In the genomic region with DNA sequence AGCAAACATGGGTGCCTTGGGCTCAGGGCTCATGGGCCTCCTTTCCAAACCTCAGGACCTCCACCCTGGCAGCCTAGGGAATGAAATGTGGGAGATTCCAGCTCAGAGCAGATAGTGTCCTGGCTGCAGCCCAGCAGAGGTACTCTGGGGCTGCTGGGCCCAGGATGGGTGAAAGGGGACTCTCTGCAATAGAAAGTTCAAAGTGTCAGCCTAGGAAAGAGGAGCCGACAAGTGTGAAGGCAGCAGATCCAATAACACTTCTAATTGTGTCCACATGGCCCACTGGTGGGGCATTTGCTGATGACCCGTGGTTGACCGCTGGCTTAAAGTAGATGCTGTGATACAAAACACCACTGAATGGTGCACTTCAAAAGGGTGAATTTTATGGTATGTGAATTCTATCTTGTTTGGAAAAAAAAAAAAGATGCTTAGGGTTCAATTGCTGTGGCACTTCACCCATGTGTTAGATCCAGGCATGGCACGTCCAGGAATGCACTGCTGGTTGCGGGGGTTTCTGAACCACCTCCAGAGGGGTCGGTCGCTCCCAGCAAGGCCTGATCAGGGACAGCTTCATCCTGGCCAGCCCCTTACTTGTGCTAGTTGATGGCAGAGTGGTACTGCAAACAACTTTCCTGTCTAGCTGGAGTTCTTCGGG, we compare ENCODE assay signal across 13 cellular contexts. TPM values are rescaled to one million over a fixed set of nuclear protein-coding genes. Genes with fewer than 3 reads are reported as not detected.
A peak's percentile ranks its signal among the peaks of the same experiment; 100 is the strongest.
DNase-seq lines count a peak whose midpoint lies in the region; ATAC-seq and TF ChIP-seq lines count a peak whose summit lies in the region.
"Had no signal": no experiment of that assay in that cellular context is flagged by ENCODE, and none has a peak within 500 bp of the region (broad histone marks: within the 10 kb centered on the region; RNA-seq: fewer than 3 reads in every experiment).

No MANE protein-coding gene starts in this region.

- peak overlapping the region; percentile 39 for H3K18ac ChIP-seq in trophoblast cell (ENCODE audit: low read length)

- DNase-seq in left cardiac atrium (peak; percentile 17), left ventricle myocardium superior (no peak), esophagus squamous epithelium (lab: John Stamatoyannopoulos, UW) (no peak), trophoblast cell (peak in 1 of 2 donors; percentile 36), aorta (peak; percentile 26 to 51), SW480 (ENCODE audit: low spot score) (no peak), NCI-H345 treated with DMSO at 0.1 percent for 48 hours (lab: John Stamatoyannopoulos, UW; ENCODE audit: unreplicated experiment) (no peak)
- DNase-seq: activated naive CD4-positive, alpha-beta T cell treated with anti-CD3 and anti-CD28 coated beads, Interleukin-2, amount 10 ng/mL, durations not matched to agents 7 days and 5 days; glutamatergic neuron; T-helper 2 cell had no signal

- peak overlapping the region; percentile 67 to 100 (median 84) for H3K27ac ChIP-seq in esophagus squamous epithelium
- peak overlapping the region; percentile 87 for H3K27ac ChIP-seq in trophoblast cell (ENCODE audit: low read depth, low read length)
- H3K27ac ChIP-seq in aorta (ENCODE audit: low read depth in 1 of 2, low read length in 2 of 2), result no peak overlapping the region

- H3K4me2 ChIP-seq in trophoblast cell (ENCODE audit: low read length), result no peak overlapping the region

- peak overlapping the region; percentile 53 for H2BK5ac ChIP-seq in trophoblast cell (ENCODE audit: low read depth, low read length, poor library complexity)

- H3K9ac ChIP-seq in trophoblast cell (ENCODE audit: low read length), result no peak overlapping the region

- peak overlapping the region; percentile 17 for H3K4ac ChIP-seq in trophoblast cell (ENCODE audit: low read depth, low read length)

- H3K79me1 ChIP-seq in trophoblast cell (ENCODE audit: low read length), result peaks cover 54% of the 10 kb centered on the region

- H3K23ac ChIP-seq in trophoblast cell (ENCODE audit: low read length), result no peak overlapping the region

- H2AK5ac ChIP-seq in trophoblast cell (ENCODE audit: low read length), result peak overlapping the region; percentile 44

- no peak overlapping the region for H3K14ac ChIP-seq in trophoblast cell (ENCODE audit: low read length)

- H2AFZ ChIP-seq in trophoblast cell (ENCODE audit: insufficient read depth, low read length, poor library complexity), result no peak overlapping the region

- H3K36me3 ChIP-seq in esophagus squamous epithelium (peaks cover 9 to 42% (median 15%) of the 10 kb centered on the region in 3 donors), trophoblast cell (ENCODE audit: control insufficient read depth in 1 of 2, insufficient read depth in 2 of 2, low read length in 2 of 2) (peaks cover 37% of the 10 kb centered on the region in 2 experiments), aorta (ENCODE audit: control insufficient read depth in 1 of 2, insufficient read depth in 2 of 2, low read length in 1 of 2) (peaks cover 6 to 10% of the 10 kb centered on the region in 2 donors)

- H2BK120ac ChIP-seq in trophoblast cell (ENCODE audit: insufficient read depth, low read length, poor library complexity), result peak overlapping the region; percentile 79

- no peak for TF ChIP-seq CTCF in esophagus squamous epithelium (IDR thresholded peaks at IDR 0.05)

- H3K4me1 ChIP-seq in esophagus squamous epithelium, result peaks cover 54 to 100% (median 61%) of the 10 kb centered on the region in 3 donors
- peaks cover 36 to 51% of the 10 kb centered on the region in 2 experiments for H3K4me1 ChIP-seq in trophoblast cell (ENCODE audit: control insufficient read depth in 1 of 2, insufficient read depth in 2 of 2, low read length in 2 of 2)
- H3K4me1 ChIP-seq in aorta (ENCODE audit: control insufficient read depth in 1 of 2, insufficient read depth in 2 of 2, low read length in 2 of 2), result peaks cover 0 to 3% of the 10 kb centered on the region in 2 donors

- no peak overlapping the region for H4K12ac ChIP-seq in trophoblast cell (ENCODE audit: low read depth, low read length)

- H3K4me3 ChIP-seq in esophagus squamous epithelium, result no peak overlapping the region
- no peak overlapping the region for H3K4me3 ChIP-seq in trophoblast cell (ENCODE audit: low read depth, low read length)
- no peak overlapping the region for H3K4me3 ChIP-seq in aorta (ENCODE audit: low read length in 2 of 2)

- H3K27me3 ChIP-seq in esophagus squamous epithelium (no peaks in the 10 kb centered on the region), trophoblast cell (ENCODE audit: insufficient read depth, low read length) (no peaks in the 10 kb centered on the region), aorta (ENCODE audit: control insufficient read depth in 1 of 2, insufficient read depth in 2 of 2, low read length in 1 of 2) (no peaks in the 10 kb centered on the region)

- TF ChIP-seq POLR2A in esophagus squamous epithelium (IDR thresholded peaks at IDR 0.05), result no peak

- intact Hi-C loops in left cardiac atrium (cut with DNase I) (no loop called here), left ventricle myocardium superior (cut with micrococcal nuclease) (no loop called here), esophagus squamous epithelium (cut with DNase I) (no loop called here), aorta (cut with DNase I) (no loop called here)

- H2BK12ac ChIP-seq in trophoblast cell (ENCODE audit: low read length), result peak overlapping the region; percentile 50

- WGBS in esophagus squamous epithelium, 2 donors, result 71 to 79% methylated on average over 7 of the region's 8 CpGs
- no CpG with 5 or more reads among the region's 8 CpGs for WGBS in trophoblast cell (ENCODE audit: extremely low coverage, insufficient coverage, insufficient read length)
- WGBS in aorta, 2 donors, result 79 to 89% methylated on average over 8 of the region's 8 CpGs

- H4K8ac ChIP-seq in trophoblast cell (ENCODE audit: low read depth, low read length), result peak overlapping the region; percentile 24

- H4K91ac ChIP-seq in trophoblast cell (ENCODE audit: low read depth, low read length), result peak overlapping the region; percentile 84

- no peak for ATAC-seq in left cardiac atrium
- no peak for ATAC-seq in left ventricle myocardium superior
- no peak for ATAC-seq in aorta (ENCODE audit: low FRiP score)
- no peak for ATAC-seq in HG03280 (IDR thresholded peaks at IDR 0.05; ENCODE audit: unreplicated experiment)

- H3K9me3 ChIP-seq in esophagus squamous epithelium, result no peaks in the 10 kb centered on the region
- H3K9me3 ChIP-seq in trophoblast cell (ENCODE audit: insufficient read depth, low read depth, low read length), result peaks cover 2% of the 10 kb centered on the region
- no peaks in the 10 kb centered on the region for H3K9me3 ChIP-seq in aorta (ENCODE audit: control insufficient read depth, low read length)

- peaks cover 16% of the 10 kb centered on the region for H3K79me2 ChIP-seq in trophoblast cell (ENCODE audit: control insufficient read depth, insufficient read depth, low read length, poor library complexity)

RNA-seq across cellular contexts. Expression of a gene that starts 20.9 kb away (rescaled TPM):
- total RNA-seq in left cardiac atrium (10 to 100 TPM; 47.9 to 59.3 TPM), left ventricle myocardium superior (53.9 TPM), esophagus squamous epithelium (10 to 100 TPM; 54.5 to 99.0 (median 59.1) TPM), aorta (100 to 1,000 TPM in 1 of 2 donors, 10 to 100 TPM in 1; 82.1 to 118 TPM)
- polyA plus RNA-seq in trophoblast cell (2013), result 83.2 and 85.9 TPM in 2 replicates
- polyA plus RNA-seq in aorta, result 10 to 100 TPM; 12.4 to 29.3 TPM
- total RNA-seq: activated CD8-positive, alpha-beta memory T cell treated with anti-CD3 and anti-CD28 coated beads for 36 hours; OCI-LY7 had no signal

Comparison
In these comparisons a context has a peak if more than half of its experiments do, and no peak if none do; other contexts are left out.
1. DNase-seq: peak in left cardiac atrium (single experiment) and aorta (2 of 2); none in left ventricle myocardium superior (single experiment), esophagus squamous epithelium (single experiment), SW480 (single experiment) and NCI-H345 treated with DMSO at 0.1 percent for 48 hours (single experiment).
2. H3K27ac ChIP-seq: peak in esophagus squamous epithelium (4 of 4) and trophoblast cell (single experiment); none in aorta (0 of 2).